In the genomic region with DNA sequence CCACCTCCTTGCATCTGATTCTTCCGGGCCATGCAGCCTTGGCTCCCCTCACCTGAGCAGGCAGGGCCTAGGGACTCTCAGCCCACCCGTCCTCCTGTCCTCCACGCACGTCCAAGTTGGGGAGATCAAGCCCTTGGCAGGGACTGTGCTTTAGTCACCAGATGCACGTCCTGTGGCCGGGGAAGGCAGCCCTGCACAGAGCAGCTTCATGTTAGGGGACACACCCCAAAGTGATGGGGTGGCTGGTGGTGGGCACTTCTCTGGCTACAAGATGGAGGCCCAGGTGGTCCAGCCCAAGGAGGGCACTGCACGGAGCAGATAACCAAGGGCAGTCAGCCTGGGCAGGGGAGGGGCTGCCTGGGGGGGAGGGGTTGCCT, we compare ENCODE assay signal across 3 cellular contexts.
TF ChIP-seq lines count a peak whose summit lies in the region.

No MANE protein-coding gene starts in this region.

TF ChIP-seq in SK-N-SH, 30 proteins besides CTCF, POLR2A, EP300 and RAD21:
- TF ChIP-seq, protein P1, sequence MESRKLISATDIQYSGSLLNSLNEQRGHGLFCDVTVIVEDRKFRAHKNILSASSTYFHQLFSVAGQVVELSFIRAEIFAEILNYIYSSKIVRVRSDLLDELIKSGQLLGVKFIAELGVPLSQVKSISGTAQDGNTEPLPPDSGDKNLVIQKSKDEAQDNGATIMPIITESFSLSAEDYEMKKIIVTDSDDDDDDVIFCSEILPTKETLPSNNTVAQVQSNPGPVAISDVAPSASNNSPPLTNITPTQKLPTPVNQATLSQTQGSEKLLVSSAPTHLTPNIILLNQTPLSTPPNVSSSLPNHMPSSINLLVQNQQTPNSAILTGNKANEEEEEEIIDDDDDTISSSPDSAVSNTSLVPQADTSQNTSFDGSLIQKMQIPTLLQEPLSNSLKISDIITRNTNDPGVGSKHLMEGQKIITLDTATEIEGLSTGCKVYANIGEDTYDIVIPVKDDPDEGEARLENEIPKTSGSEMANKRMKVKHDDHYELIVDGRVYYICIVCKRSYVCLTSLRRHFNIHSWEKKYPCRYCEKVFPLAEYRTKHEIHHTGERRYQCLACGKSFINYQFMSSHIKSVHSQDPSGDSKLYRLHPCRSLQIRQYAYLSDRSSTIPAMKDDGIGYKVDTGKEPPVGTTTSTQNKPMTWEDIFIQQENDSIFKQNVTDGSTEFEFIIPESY (IDR thresholded peaks at IDR 0.05; ENCODE audit: borderline replicate concordance, low read depth) = no peak
- TF ChIP-seq POLR2AphosphoS5 (IDR thresholded peaks at IDR 0.05; ENCODE audit: low read depth, low read length) = no peak
- TF ChIP-seq, protein P2, sequence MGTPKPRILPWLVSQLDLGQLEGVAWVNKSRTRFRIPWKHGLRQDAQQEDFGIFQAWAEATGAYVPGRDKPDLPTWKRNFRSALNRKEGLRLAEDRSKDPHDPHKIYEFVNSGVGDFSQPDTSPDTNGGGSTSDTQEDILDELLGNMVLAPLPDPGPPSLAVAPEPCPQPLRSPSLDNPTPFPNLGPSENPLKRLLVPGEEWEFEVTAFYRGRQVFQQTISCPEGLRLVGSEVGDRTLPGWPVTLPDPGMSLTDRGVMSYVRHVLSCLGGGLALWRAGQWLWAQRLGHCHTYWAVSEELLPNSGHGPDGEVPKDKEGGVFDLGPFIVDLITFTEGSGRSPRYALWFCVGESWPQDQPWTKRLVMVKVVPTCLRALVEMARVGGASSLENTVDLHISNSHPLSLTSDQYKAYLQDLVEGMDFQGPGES (IDR thresholded peaks at IDR 0.05; ENCODE audit: low read depth, low read length) = no peak
- no peak for TF ChIP-seq SMC3 (IDR thresholded peaks at IDR 0.05; ENCODE audit: low read depth, low read length)
- TF ChIP-seq SIN3A (IDR thresholded peaks at IDR 0.05; ENCODE audit: borderline replicate concordance, low read depth, low read length) = no peak

TF ChIP-seq in SK-N-SH treated with all-trans-retinoic acid at 6 μM for 48 hours, 23 proteins besides CTCF, POLR2A, EP300 and RAD21 (continued from another document):
- TF ChIP-seq, protein P3, sequence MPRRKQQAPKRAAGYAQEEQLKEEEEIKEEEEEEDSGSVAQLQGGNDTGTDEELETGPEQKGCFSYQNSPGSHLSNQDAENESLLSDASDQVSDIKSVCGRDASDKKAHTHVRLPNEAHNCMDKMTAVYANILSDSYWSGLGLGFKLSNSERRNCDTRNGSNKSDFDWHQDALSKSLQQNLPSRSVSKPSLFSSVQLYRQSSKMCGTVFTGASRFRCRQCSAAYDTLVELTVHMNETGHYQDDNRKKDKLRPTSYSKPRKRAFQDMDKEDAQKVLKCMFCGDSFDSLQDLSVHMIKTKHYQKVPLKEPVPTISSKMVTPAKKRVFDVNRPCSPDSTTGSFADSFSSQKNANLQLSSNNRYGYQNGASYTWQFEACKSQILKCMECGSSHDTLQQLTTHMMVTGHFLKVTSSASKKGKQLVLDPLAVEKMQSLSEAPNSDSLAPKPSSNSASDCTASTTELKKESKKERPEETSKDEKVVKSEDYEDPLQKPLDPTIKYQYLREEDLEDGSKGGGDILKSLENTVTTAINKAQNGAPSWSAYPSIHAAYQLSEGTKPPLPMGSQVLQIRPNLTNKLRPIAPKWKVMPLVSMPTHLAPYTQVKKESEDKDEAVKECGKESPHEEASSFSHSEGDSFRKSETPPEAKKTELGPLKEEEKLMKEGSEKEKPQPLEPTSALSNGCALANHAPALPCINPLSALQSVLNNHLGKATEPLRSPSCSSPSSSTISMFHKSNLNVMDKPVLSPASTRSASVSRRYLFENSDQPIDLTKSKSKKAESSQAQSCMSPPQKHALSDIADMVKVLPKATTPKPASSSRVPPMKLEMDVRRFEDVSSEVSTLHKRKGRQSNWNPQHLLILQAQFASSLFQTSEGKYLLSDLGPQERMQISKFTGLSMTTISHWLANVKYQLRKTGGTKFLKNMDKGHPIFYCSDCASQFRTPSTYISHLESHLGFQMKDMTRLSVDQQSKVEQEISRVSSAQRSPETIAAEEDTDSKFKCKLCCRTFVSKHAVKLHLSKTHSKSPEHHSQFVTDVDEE (CRISPR knock-in tag; IDR thresholded peaks at IDR 0.05) = no peak
- TF ChIP-seq, protein P4, sequence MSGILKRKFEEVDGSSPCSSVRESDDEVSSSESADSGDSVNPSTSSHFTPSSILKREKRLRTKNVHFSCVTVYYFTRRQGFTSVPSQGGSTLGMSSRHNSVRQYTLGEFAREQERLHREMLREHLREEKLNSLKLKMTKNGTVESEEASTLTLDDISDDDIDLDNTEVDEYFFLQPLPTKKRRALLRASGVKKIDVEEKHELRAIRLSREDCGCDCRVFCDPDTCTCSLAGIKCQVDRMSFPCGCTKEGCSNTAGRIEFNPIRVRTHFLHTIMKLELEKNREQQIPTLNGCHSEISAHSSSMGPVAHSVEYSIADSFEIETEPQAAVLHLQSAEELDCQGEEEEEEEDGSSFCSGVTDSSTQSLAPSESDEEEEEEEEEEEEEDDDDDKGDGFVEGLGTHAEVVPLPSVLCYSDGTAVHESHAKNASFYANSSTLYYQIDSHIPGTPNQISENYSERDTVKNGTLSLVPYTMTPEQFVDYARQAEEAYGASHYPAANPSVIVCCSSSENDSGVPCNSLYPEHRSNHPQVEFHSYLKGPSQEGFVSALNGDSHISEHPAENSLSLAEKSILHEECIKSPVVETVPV (CRISPR knock-in tag; IDR thresholded peaks at IDR 0.05) = no peak
TF ChIP-seq in SK-N-SH treated with all-trans-retinoic acid at 6 μM for 48 hours: peak in this region for 0.

TF ChIP-seq in GM23338, 12 proteins besides CTCF, POLR2A, EP300 and RAD21 (continued from another document):
- TF ChIP-seq, protein P5, sequence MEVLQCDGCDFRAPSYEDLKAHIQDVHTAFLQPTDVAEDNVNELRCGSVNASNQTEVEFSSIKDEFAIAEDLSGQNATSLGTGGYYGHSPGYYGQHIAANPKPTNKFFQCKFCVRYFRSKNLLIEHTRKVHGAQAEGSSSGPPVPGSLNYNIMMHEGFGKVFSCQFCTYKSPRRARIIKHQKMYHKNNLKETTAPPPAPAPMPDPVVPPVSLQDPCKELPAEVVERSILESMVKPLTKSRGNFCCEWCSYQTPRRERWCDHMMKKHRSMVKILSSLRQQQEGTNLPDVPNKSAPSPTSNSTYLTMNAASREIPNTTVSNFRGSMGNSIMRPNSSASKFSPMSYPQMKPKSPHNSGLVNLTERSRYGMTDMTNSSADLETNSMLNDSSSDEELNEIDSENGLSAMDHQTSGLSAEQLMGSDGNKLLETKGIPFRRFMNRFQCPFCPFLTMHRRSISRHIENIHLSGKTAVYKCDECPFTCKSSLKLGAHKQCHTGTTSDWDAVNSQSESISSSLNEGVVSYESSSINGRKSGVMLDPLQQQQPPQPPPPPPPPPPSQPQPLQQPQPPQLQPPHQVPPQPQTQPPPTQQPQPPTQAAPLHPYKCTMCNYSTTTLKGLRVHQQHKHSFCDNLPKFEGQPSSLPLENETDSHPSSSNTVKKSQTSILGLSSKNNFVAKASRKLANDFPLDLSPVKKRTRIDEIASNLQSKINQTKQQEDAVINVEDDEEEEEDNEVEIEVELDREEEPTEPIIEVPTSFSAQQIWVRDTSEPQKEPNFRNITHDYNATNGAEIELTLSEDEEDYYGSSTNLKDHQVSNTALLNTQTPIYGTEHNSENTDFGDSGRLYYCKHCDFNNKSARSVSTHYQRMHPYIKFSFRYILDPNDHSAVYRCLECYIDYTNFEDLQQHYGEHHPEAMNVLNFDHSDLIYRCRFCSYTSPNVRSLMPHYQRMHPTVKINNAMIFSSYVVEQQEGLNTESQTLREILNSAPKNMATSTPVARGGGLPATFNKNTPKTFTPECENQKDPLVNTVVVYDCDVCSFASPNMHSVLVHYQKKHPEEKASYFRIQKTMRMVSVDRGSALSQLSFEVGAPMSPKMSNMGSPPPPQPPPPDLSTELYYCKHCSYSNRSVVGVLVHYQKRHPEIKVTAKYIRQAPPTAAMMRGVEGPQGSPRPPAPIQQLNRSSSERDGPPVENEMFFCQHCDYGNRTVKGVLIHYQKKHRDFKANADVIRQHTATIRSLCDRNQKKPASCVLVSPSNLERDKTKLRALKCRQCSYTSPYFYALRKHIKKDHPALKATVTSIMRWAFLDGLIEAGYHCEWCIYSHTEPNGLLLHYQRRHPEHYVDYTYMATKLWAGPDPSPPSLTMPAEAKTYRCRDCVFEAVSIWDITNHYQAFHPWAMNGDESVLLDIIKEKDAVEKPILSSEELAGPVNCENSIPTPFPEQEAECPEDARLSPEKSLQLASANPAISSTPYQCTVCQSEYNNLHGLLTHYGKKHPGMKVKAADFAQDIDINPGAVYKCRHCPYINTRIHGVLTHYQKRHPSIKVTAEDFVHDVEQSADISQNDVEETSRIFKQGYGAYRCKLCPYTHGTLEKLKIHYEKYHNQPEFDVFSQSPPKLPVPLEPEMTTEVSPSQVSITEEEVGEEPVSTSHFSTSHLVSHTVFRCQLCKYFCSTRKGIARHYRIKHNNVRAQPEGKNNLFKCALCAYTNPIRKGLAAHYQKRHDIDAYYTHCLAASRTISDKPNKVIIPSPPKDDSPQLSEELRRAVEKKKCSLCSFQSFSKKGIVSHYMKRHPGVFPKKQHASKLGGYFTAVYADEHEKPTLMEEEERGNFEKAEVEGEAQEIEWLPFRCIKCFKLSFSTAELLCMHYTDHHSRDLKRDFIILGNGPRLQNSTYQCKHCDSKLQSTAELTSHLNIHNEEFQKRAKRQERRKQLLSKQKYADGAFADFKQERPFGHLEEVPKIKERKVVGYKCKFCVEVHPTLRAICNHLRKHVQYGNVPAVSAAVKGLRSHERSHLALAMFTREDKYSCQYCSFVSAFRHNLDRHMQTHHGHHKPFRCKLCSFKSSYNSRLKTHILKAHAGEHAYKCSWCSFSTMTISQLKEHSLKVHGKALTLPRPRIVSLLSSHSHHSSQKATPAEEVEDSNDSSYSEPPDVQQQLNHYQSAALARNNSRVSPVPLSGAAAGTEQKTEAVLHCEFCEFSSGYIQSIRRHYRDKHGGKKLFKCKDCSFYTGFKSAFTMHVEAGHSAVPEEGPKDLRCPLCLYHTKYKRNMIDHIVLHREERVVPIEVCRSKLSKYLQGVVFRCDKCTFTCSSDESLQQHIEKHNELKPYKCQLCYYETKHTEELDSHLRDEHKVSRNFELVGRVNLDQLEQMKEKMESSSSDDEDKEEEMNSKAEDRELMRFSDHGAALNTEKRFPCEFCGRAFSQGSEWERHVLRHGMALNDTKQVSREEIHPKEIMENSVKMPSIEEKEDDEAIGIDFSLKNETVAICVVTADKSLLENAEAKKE (CRISPR knock-in tag; IDR thresholded peaks at IDR 0.05) = no peak
- no peak for TF ChIP-seq NANOG (IDR thresholded peaks at IDR 0.05; ENCODE audit: borderline replicate concordance)
- no peak for TF ChIP-seq EZH2 (IDR thresholded peaks at IDR 0.05; ENCODE audit: low read depth, unreplicated experiment)
